Comparison of ENCODE assay signal across 10 cellular contexts in the genomic region with DNA sequence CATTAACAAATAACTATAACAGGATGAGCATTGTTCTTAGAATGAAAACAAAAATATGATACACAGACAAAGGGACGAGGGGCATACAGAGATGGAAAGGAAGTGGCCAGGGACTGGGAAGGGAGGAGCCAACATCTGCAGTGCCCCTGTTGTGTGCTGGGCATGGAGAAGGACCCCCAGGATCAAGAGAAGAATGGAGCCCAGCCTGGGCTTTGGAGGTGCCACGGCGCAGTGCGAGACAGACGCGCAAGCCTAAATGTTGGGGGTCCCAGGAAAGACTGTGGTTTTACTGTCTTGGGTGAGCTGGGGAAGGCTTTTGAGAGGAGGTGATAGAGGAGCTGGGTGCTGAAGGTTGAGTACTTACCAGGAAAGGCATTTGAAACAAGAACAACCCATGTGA. TPM values are rescaled to one million over a fixed set of nuclear protein-coding genes. Genes with fewer than 3 reads are reported as not detected.
A peak's percentile ranks its signal among the peaks of the same experiment; 100 is the strongest.
DNase-seq lines count a peak whose midpoint lies in the region; TF ChIP-seq lines count a peak whose summit lies in the region.
"Had no signal": no experiment of that assay in that cellular context is flagged by ENCODE, and none has a peak within 500 bp of the region (broad histone marks: within the 10 kb centered on the region; RNA-seq: fewer than 3 reads in every experiment).

No MANE protein-coding gene starts in this region.

- H4K20me1 ChIP-seq in fibroblast of lung (ENCODE audit: control insufficient read depth, extremely low read depth, insufficient read depth, low read length) = no peaks in the 10 kb centered on the region

- DNase-seq in RWPE1 (ENCODE audit: low spot score) (no peak), fibroblast of lung (ENCODE audit: low read depth in 2 of 2) (no peak), sigmoid colon (no peak), T-helper 1 cell (no peak), kidney glomerular epithelial cell (lab: John Stamatoyannopoulos, UW) (no peak), inferior parietal cortex (ENCODE audit: extremely low spot score) (no peak), NCI-H1092 treated with DMSO at 0.1 percent for 48 hours (lab: John Stamatoyannopoulos, UW) (no peak)
- DNase-seq: activated CD4-positive, CD25-positive, alpha-beta regulatory T cell; activated naive CD8-positive, alpha-beta T cell treated with anti-CD3 and anti-CD28 coated beads, Interleukin-2, amount 50 U/mL, for 24 hours had no signal

- H3K4me1 ChIP-seq in ACC112 (ENCODE audit: control insufficient read depth, insufficient read depth, low read length, unreplicated experiment) (peaks cover 75% of the 10 kb centered on the region), fibroblast of lung (ENCODE audit: control insufficient read depth, extremely low read depth, insufficient read depth, low read length) (peaks cover 55% of the 10 kb centered on the region), sigmoid colon (peaks cover 0 to 51% (median 18%) of the 10 kb centered on the region in 4 donors)

- 84 to 95% methylated on average over 6 of the region's 6 CpGs for WGBS in sigmoid colon, 2 donors

- H3K27ac ChIP-seq in ACC112 (ENCODE audit: low read depth, low read length) (peak overlapping the region; percentile 99), RWPE1 (peak overlapping the region; percentile 85), fibroblast of lung (ENCODE audit: insufficient read depth, low read length) (peak overlapping the region; percentile 97), sigmoid colon (peak overlapping the region; percentile 19 to 87 (median 60))

- TF ChIP-seq EP300 in sigmoid colon (IDR thresholded peaks at IDR 0.05) = no peak

- TF ChIP-seq CTCF in RWPE1 (conservative IDR thresholded peaks at IDR 0.05; ENCODE audit: low read depth) (no peak), fibroblast of lung (conservative IDR thresholded peaks at IDR 0.05 in 1 of 2, IDR thresholded peaks at IDR 0.05 in 1 of 2; ENCODE audit: low read depth in 1 of 2, low read length in 2 of 2) (no peak), sigmoid colon (IDR thresholded peaks at IDR 0.05) (no peak)

- POLR2A ChIA-PET in RWPE1 (lab: Yijun Ruan, JAX; ENCODE audit: low non-redundant PET) = no interaction called here

- no peak overlapping the region for H3K4me2 ChIP-seq in fibroblast of lung (ENCODE audit: extremely low read depth, insufficient read depth, low read length)

- no peaks in the 10 kb centered on the region for H3K36me3 ChIP-seq in ACC112 (ENCODE audit: insufficient read depth, low read length)
- no peaks in the 10 kb centered on the region for H3K36me3 ChIP-seq in fibroblast of lung (ENCODE audit: control insufficient read depth, insufficient read depth, low read length)
- no peaks in the 10 kb centered on the region for H3K36me3 ChIP-seq in sigmoid colon

- no peaks in the 10 kb centered on the region for H3K27me3 ChIP-seq in ACC112 (ENCODE audit: insufficient read depth, low read length)
- H3K27me3 ChIP-seq in fibroblast of lung (ENCODE audit: control insufficient read depth, insufficient read depth, low read length) = no peaks in the 10 kb centered on the region
- H3K27me3 ChIP-seq in sigmoid colon = no peaks in the 10 kb centered on the region

- intact Hi-C loops in sigmoid colon (cut with DNase I) = no loop called here

- H3K9me3 ChIP-seq in fibroblast of lung (ENCODE audit: control insufficient read depth, insufficient read depth, low read depth, low read length) (no peaks in the 10 kb centered on the region), sigmoid colon (no peaks in the 10 kb centered on the region)

- peak overlapping the region; percentile 11 for H3K9ac ChIP-seq in fibroblast of lung (ENCODE audit: insufficient read depth, low read length)

- H3K4me3 ChIP-seq in ACC112 (ENCODE audit: low read depth, low read length) = no peak overlapping the region
- no peak overlapping the region for H3K4me3 ChIP-seq in fibroblast of lung (replicated peaks in 1 of 4; ENCODE audit: control extremely low read depth in 1 of 4, insufficient read depth in 1 of 4, low read depth in 3 of 4, low read length in 4 of 4)
- no peak overlapping the region for H3K4me3 ChIP-seq in sigmoid colon

- no peak for TF ChIP-seq POLR2A in sigmoid colon (IDR thresholded peaks at IDR 0.05)

- CTCF ChIA-PET in RWPE1 (lab: Yijun Ruan, JAX) = interaction anchor here (0.8 to 0.9 kb wide), 2 partner anchors 77 to 83 kb away, joined by 3 to 6 read pairs; no protein-coding TSS in a partner anchor

- H3K79me2 ChIP-seq in ACC112 (ENCODE audit: control insufficient read depth, insufficient read depth, low read length, unreplicated experiment) (peaks cover 10% of the 10 kb centered on the region), fibroblast of lung (ENCODE audit: control insufficient read depth, insufficient read depth, low read length) (no peaks in the 10 kb centered on the region)

- no peak overlapping the region for H2AFZ ChIP-seq in ACC112 (ENCODE audit: low read length, unreplicated experiment)
- H2AFZ ChIP-seq in fibroblast of lung (ENCODE audit: low read length) = no peak overlapping the region

RNA-seq across cellular contexts. Expression of a gene that starts 28.4 kb away (rescaled TPM):
- total RNA-seq in fibroblast of lung (56.5 and 148 TPM in 2 replicates), sigmoid colon (1,000 to 10,000 TPM in 1 of 4 donors, 100 to 1,000 TPM in 3; 449 to 1,033 (median 779) TPM)
- polyA plus RNA-seq in fibroblast of lung (121 and 291 TPM in 2 replicates), sigmoid colon (100 to 1,000 TPM in 2 of 3 donors, 10 to 100 TPM in 1; 99.9 to 253 (median 136) TPM)
- 89.4 and 192 TPM in 2 replicates for polyA plus RNA-seq in fibroblast of lung (2012)
- polyA minus RNA-seq in fibroblast of lung (ENCODE audit: low replicate concordance) = 200 and 307 TPM in 2 replicates

RNA-seq across cellular contexts. Expression of a gene that starts 34.6 kb away (rescaled TPM):
- 70.9 and 113 TPM in 2 replicates for total RNA-seq in fibroblast of lung
- 168 and 171 TPM in 2 replicates for polyA plus RNA-seq in fibroblast of lung
- 173 and 195 TPM in 2 replicates for polyA plus RNA-seq in fibroblast of lung (2012)
- polyA minus RNA-seq in fibroblast of lung (ENCODE audit: low replicate concordance) = 269 and 362 TPM in 2 replicates
- 100 to 1,000 TPM in 1 of 4 donors, 10 to 100 TPM in 3; 80.6 to 117 (median 95.7) TPM for total RNA-seq in sigmoid colon
- polyA plus RNA-seq in sigmoid colon = 100 to 1,000 TPM; 125 to 160 (median 132) TPM
